16 cellular contexts compared by ENCODE assay signal in the genomic region with DNA sequence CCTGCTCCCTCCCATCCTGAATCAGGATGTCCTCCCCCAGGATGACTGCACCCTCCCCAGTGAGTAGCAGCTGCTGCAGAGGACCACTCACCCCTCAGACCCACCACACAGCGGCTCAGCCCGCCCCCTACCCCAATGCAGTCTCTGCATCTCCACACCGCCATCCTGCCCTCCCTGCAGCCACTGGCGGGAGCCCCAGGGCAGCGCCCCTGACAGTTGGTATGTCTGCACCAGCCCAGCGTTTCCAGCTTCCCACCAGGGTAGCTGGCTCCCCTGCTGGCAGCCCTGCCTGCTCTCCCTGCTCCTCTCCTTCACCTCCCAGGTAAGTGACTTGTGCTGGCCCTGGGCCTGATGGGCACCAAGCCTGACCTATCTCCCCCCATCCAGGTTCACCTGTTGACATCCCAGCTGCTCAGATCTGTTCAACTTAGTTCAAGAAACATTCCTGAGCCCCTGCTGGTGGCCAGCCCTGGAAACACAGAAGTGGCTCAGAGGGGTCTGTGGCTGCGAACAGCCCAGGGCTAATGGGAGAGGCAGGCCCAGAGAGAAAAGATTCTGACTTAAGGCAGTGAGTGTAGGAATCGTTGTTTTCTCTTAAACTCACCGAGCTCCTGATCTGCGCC.
DNase-seq lines count a peak whose midpoint lies in the region; ATAC-seq and TF ChIP-seq lines count a peak whose summit lies in the region.
"Had no signal": no experiment of that assay in that cellular context is flagged by ENCODE, and none has a peak within 500 bp of the region (broad histone marks: within the 10 kb centered on the region; RNA-seq: fewer than 3 reads in every experiment).

No MANE protein-coding gene starts in this region.

- H3K9me3 Mint-ChIP-seq in WTC11, result no peaks in the 10 kb centered on the region
- no peaks in the 10 kb centered on the region for H3K9me3 Mint-ChIP-seq in nephron progenitor cell
- H3K9me3 Mint-ChIP-seq: CD4-positive, CD25-positive, alpha-beta regulatory T cell had no signal

- no peaks in the 10 kb centered on the region for H3K27me3 Mint-ChIP-seq in WTC11 (ENCODE audit: low read depth)
- H3K27me3 Mint-ChIP-seq in nephron progenitor cell (ENCODE audit: low read depth, poor library complexity), result peaks cover 7% of the 10 kb centered on the region
- H3K27me3 Mint-ChIP-seq: IgD-negative memory B cell had no signal

- CTCF ChIA-PET in WTC11 (lab: Charles Lee), result interaction anchor here (1.6 to 2.2 kb wide), 3 partner anchors 24 to 62 kb away, joined by 4 to 7 read pairs (median 4); no protein-coding TSS in a partner anchor

- peaks cover 11% of the 10 kb centered on the region for H3K4me1 Mint-ChIP-seq in WTC11
- H3K4me1 Mint-ChIP-seq in nephron progenitor cell, result peaks cover 4% of the 10 kb centered on the region
- H3K4me1 Mint-ChIP-seq: CD4-positive, CD25-positive, alpha-beta regulatory T cell; IgD-negative memory B cell had no signal

- peak; percentile 59 for ATAC-seq in WTC11
- ATAC-seq in left lung, result no peak
- no peak for ATAC-seq in HG03442 (IDR thresholded peaks at IDR 0.05; ENCODE audit: unreplicated experiment)

- no peaks in the 10 kb centered on the region for H3K27me3 ChIP-seq in left lung
- H3K27me3 ChIP-seq: BLaER1 treated with 17β-estradiol and CSF1 and Interleukin-3, amounts not matched to agents 10 nM and 100 nM had no signal

- H3K27ac ChIP-seq in left lung, result no peak overlapping the region
- H3K27ac ChIP-seq: 22Rv1; BLaER1 treated with 17β-estradiol and CSF1 and Interleukin-3, amounts not matched to agents 10 nM and 100 nM had no signal

- H3K36me3 ChIP-seq in left lung, result no peaks in the 10 kb centered on the region
- H3K36me3 ChIP-seq: BLaER1 treated with 17β-estradiol and CSF1 and Interleukin-3, amounts not matched to agents 10 nM and 100 nM; HAP-1 had no signal

- H3K4me3 Mint-ChIP-seq in WTC11 (no peak overlapping the region), nephron progenitor cell (no peak overlapping the region)
- H3K4me3 Mint-ChIP-seq: CD4-positive, CD25-positive, alpha-beta regulatory T cell; HFFc6 had no signal

- POLR2A ChIA-PET in WTC11 (lab: Charles Lee), result no interaction called here

- peak; percentile 7 for DNase-seq in activated CD8-positive, alpha-beta memory T cell treated with anti-CD3 and anti-CD28 coated beads for 24 hours
- DNase-seq in activated CD8-positive, alpha-beta memory T cell treated with anti-CD3 and anti-CD28 coated beads, Interleukin-2, amount 50 U/mL, for 4 hours, result no peak
- DNase-seq in WTC11 (ENCODE audit: low spot score) (no peak), nephron progenitor cell (no peak), left lung (no peak), NCI-H446 treated with DMSO at 0.1 percent for 48 hours (lab: John Stamatoyannopoulos, UW) (no peak)
- DNase-seq: AML-193; CD4-positive, CD25-positive, alpha-beta regulatory T cell; DMS53; HFFc6; KG1 had no signal

- intact Hi-C loops in left lung (cut with DNase I), result no loop called here

- no peak overlapping the region for H3K27ac Mint-ChIP-seq in WTC11
- H3K27ac Mint-ChIP-seq in nephron progenitor cell, result peak overlapping the region; percentile 62
- H3K27ac Mint-ChIP-seq: CD4-positive, CD25-positive, alpha-beta regulatory T cell; HFFc6; IgD-negative memory B cell had no signal

- H3K4me3 ChIP-seq in left lung, result no peak overlapping the region
- H3K4me3 ChIP-seq: BLaER1 treated with 17β-estradiol and CSF1 and Interleukin-3, amounts not matched to agents 10 nM and 100 nM; HAP-1 had no signal

- H3K36me3 Mint-ChIP-seq in WTC11 (no peaks in the 10 kb centered on the region), nephron progenitor cell (ENCODE audit: low read depth) (no peaks in the 10 kb centered on the region)
- H3K36me3 Mint-ChIP-seq: CD4-positive, CD25-positive, alpha-beta regulatory T cell had no signal

- no peaks in the 10 kb centered on the region for H3K4me1 ChIP-seq in left lung
- H3K4me1 ChIP-seq: HAP-1 had no signal

- TF ChIP-seq CTCF in WTC11 (IDR thresholded peaks at IDR 0.05), result no peak
- TF ChIP-seq CTCF in nephron progenitor cell (IDR thresholded peaks at IDR 0.05), result no peak
- no peak for TF ChIP-seq CTCF in left lung (IDR thresholded peaks at IDR 0.05)

- H3K9me3 ChIP-seq in left lung, result no peaks in the 10 kb centered on the region
- H3K9me3 ChIP-seq: HAP-1 had no signal

TF ChIP-seq in WTC11, 78 proteins besides CTCF, POLR2A, EP300 and RAD21:
- TF ChIP-seq, protein P1, sequence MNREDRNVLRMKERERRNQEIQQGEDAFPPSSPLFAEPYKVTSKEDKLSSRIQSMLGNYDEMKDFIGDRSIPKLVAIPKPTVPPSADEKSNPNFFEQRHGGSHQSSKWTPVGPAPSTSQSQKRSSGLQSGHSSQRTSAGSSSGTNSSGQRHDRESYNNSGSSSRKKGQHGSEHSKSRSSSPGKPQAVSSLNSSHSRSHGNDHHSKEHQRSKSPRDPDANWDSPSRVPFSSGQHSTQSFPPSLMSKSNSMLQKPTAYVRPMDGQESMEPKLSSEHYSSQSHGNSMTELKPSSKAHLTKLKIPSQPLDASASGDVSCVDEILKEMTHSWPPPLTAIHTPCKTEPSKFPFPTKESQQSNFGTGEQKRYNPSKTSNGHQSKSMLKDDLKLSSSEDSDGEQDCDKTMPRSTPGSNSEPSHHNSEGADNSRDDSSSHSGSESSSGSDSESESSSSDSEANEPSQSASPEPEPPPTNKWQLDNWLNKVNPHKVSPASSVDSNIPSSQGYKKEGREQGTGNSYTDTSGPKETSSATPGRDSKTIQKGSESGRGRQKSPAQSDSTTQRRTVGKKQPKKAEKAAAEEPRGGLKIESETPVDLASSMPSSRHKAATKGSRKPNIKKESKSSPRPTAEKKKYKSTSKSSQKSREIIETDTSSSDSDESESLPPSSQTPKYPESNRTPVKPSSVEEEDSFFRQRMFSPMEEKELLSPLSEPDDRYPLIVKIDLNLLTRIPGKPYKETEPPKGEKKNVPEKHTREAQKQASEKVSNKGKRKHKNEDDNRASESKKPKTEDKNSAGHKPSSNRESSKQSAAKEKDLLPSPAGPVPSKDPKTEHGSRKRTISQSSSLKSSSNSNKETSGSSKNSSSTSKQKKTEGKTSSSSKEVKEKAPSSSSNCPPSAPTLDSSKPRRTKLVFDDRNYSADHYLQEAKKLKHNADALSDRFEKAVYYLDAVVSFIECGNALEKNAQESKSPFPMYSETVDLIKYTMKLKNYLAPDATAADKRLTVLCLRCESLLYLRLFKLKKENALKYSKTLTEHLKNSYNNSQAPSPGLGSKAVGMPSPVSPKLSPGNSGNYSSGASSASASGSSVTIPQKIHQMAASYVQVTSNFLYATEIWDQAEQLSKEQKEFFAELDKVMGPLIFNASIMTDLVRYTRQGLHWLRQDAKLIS (CRISPR knock-in tag; IDR thresholded peaks at IDR 0.05; ENCODE audit: borderline replicate concordance), result no peak
